In genomic region chr9:20872340-20872977, GRCh38 we compare ENCODE assay signal across 1 cellular context.
TF ChIP-seq lines count a peak whose summit lies in the region.

No MANE protein-coding gene starts in this region.

TF ChIP-seq in SK-N-SH, 30 proteins besides CTCF, POLR2A, EP300 and RAD21 (continued from another document):
- TF ChIP-seq POLR2AphosphoS5 (IDR thresholded peaks at IDR 0.05; ENCODE audit: low read depth, low read length) (no peak), MXI1 (IDR thresholded peaks at IDR 0.05; ENCODE audit: low read depth, low read length) (no peak), ELF1 (IDR thresholded peaks at IDR 0.05) (no peak), TCF12 (IDR thresholded peaks at IDR 0.05) (peak; percentile 51), MAX (IDR thresholded peaks at IDR 0.05; ENCODE audit: low read depth) (no peak), FOXM1 (IDR thresholded peaks at IDR 0.05; ENCODE audit: low read depth) (no peak), NFIC (IDR thresholded peaks at IDR 0.05; ENCODE audit: borderline replicate concordance) (no peak), REST (IDR thresholded peaks at IDR 0.05; ENCODE audit: low read depth, low read length) (no peak), GATA2 (CRISPR knock-in tag; IDR thresholded peaks at IDR 0.05) (no peak), RCOR1 (IDR thresholded peaks at IDR 0.05; ENCODE audit: low read length) (no peak), FOSL2 (IDR thresholded peaks at IDR 0.05; ENCODE audit: borderline replicate concordance, low read depth) (0 out of 2 replicates have a peak, but pooled peaks have one; percentile 15), SIN3A (IDR thresholded peaks at IDR 0.05; ENCODE audit: borderline replicate concordance, low read depth, low read length) (no peak), ZBTB33 (IDR thresholded peaks at IDR 0.05; ENCODE audit: borderline replicate concordance, low read depth) (no peak), USF2 (IDR thresholded peaks at IDR 0.05; ENCODE audit: borderline replicate concordance, low read depth, low read length) (no peak), JUND (IDR thresholded peaks at IDR 0.05) (0 out of 2 replicates have a peak, but pooled peaks have one; percentile 34), IRF3 (IDR thresholded peaks at IDR 0.05; ENCODE audit: low read depth, low read length) (no peak), YY1 (IDR thresholded peaks at IDR 0.05; ENCODE audit: low read depth) (no peak), EZH2phosphoT487 (IDR thresholded peaks at IDR 0.05; ENCODE audit: borderline replicate concordance, low read depth) (no peak), MEF2A (IDR thresholded peaks at IDR 0.05; ENCODE audit: borderline replicate concordance, low read depth) (peak; percentile 85), SMC3 (IDR thresholded peaks at IDR 0.05; ENCODE audit: low read depth, low read length) (no peak), TAF1 (IDR thresholded peaks at IDR 0.05; ENCODE audit: borderline replicate concordance, low read depth, low read length) (no peak), GABPA (IDR thresholded peaks at IDR 0.05; ENCODE audit: low read depth) (no peak), RFX5 (IDR thresholded peaks at IDR 0.05; ENCODE audit: low read length) (no peak), FOXJ3 (CRISPR knock-in tag; IDR thresholded peaks at IDR 0.05) (no peak), TEAD4 (IDR thresholded peaks at IDR 0.05; ENCODE audit: borderline replicate concordance, insufficient read depth) (no peak)
TF ChIP-seq in SK-N-SH: peak in this region for 5.
